ENCODE assay signal across 1 cellular context in genomic region chr15:49620658-49621326, GRCh38.
TF ChIP-seq lines count a peak whose summit lies in the region.

DTWD1 (plus strand) TSS chr15:49621048; CDS start chr15:49625168, 4,120 bp downstream.
FAM227B (minus strand) TSS chr15:49620818; CDS start chr15:49615171, 5,647 bp downstream.

TF ChIP-seq in GM12878, 131 proteins besides CTCF, POLR2A, EP300 and RAD21 (continued from another document and continues in another):
- peak; percentile 38; the same call in 1 of the 2 replicates for TF ChIP-seq MLLT1 (IDR thresholded peaks at IDR 0.05)
- peak; percentile 75 for TF ChIP-seq DPF2 (IDR thresholded peaks at IDR 0.05)
- TF ChIP-seq SMAD1 (IDR thresholded peaks at IDR 0.05; ENCODE audit: low read depth, partially characterized antibody) = no peak
- peak; percentile 90 for TF ChIP-seq MYC (IDR thresholded peaks at IDR 0.05; ENCODE audit: insufficient read depth, insufficient read length, insufficient replicate concordance, low read length, severe bottlenecking)
- peak; percentile 74 for TF ChIP-seq KLF5 (IDR thresholded peaks at IDR 0.05; ENCODE audit: partially characterized antibody)
- peak; percentile 89 for TF ChIP-seq PML (IDR thresholded peaks at IDR 0.05; ENCODE audit: low read length)
- peak; percentile 48 for TF ChIP-seq FOXM1 (IDR thresholded peaks at IDR 0.05; ENCODE audit: low read depth, low read length)
- TF ChIP-seq SUPT20H (IDR thresholded peaks at IDR 0.05; ENCODE audit: borderline replicate concordance, control insufficient read depth, low read depth, low read length) = no peak
- peak; percentile 93; the same call in 1 of the 2 replicates for TF ChIP-seq CHD1 (IDR thresholded peaks at IDR 0.05; ENCODE audit: low read depth, low read length)
- peak; percentile 93 for TF ChIP-seq POLR2AphosphoS5 (IDR thresholded peaks at IDR 0.05; ENCODE audit: low read length)
- TF ChIP-seq CBX3 (IDR thresholded peaks at IDR 0.05; ENCODE audit: borderline replicate concordance, low read depth) = no peak
- peak in 1 of 2 experiments; percentile 88; a peak in 2 of 4 replicates for TF ChIP-seq SRF (IDR thresholded peaks at IDR 0.05; ENCODE audit: low read depth in 2 of 2, low read length in 2 of 2)
- peak; percentile 68 for TF ChIP-seq MEF2B (IDR thresholded peaks at IDR 0.05; ENCODE audit: partially characterized antibody, poor library complexity, severe bottlenecking)
- no peak for TF ChIP-seq RAD51 (IDR thresholded peaks at IDR 0.05)
- 0 out of 2 replicates have a peak, but pooled peaks have one; percentile 9 for TF ChIP-seq ATF2 (IDR thresholded peaks at IDR 0.05; ENCODE audit: low read length)
- TF ChIP-seq ZNF622 (IDR thresholded peaks at IDR 0.05) = no peak
- peak; percentile 92 for TF ChIP-seq POU2F2 (IDR thresholded peaks at IDR 0.05; ENCODE audit: borderline replicate concordance, low read depth, low read length)
- peak; percentile 67 for TF ChIP-seq SREBF1 (IDR thresholded peaks at IDR 0.05; ENCODE audit: low read length)
- TF ChIP-seq SPI1 (IDR thresholded peaks at IDR 0.05; ENCODE audit: borderline replicate concordance, insufficient read depth, low read depth, low read length) = peak; percentile 50; the same call in 1 of the 2 replicates
- peak; percentile 61; the same call in 1 of the 2 replicates for TF ChIP-seq MEF2A (IDR thresholded peaks at IDR 0.05; ENCODE audit: insufficient read depth, low read depth, low read length)
- TF ChIP-seq SIN3A (IDR thresholded peaks at IDR 0.05; ENCODE audit: low read depth, low read length) = peak; percentile 96
- TF ChIP-seq BRCA1 (IDR thresholded peaks at IDR 0.05; ENCODE audit: low read depth, low read length) = no peak; the same call in 1 of the 2 replicates
- TF ChIP-seq ZSCAN29 (IDR thresholded peaks at IDR 0.05) = peak; percentile 66; the same call in 1 of the 2 replicates
- TF ChIP-seq GABPA (IDR thresholded peaks at IDR 0.05; ENCODE audit: low read depth) = peak; percentile 87
- peak; percentile 55 for TF ChIP-seq USF1 (IDR thresholded peaks at IDR 0.05; ENCODE audit: borderline replicate concordance, extremely low read length, insufficient read depth, low read depth, low read length)
- TF ChIP-seq TBL1XR1 (IDR thresholded peaks at IDR 0.05; ENCODE audit: low read depth, low read length) = peak; percentile 74
- TF ChIP-seq YY1 (IDR thresholded peaks at IDR 0.05; ENCODE audit: low read depth, low read length) = peak; percentile 90
- no peak for TF ChIP-seq SKIL (IDR thresholded peaks at IDR 0.05; ENCODE audit: low read depth, poor library complexity, severe bottlenecking)
- TF ChIP-seq SP1 (IDR thresholded peaks at IDR 0.05; ENCODE audit: low read depth, low read length) = peak; percentile 86
- TF ChIP-seq RBBP5 (conservative IDR thresholded peaks at IDR 0.05) = peak; percentile 74; the same call in 1 of the 2 replicates
- peak; percentile 84 for TF ChIP-seq RFX5 (IDR thresholded peaks at IDR 0.05; ENCODE audit: low read depth, low read length)
- TF ChIP-seq NFXL1 (IDR thresholded peaks at IDR 0.05; ENCODE audit: borderline replicate concordance) = no peak
- 0 out of 2 replicates have a peak, but pooled peaks have one; percentile 70 for TF ChIP-seq WRNIP1 (IDR thresholded peaks at IDR 0.05; ENCODE audit: borderline replicate concordance, low read depth, low read length)
- peak; percentile 56 for TF ChIP-seq SIX5 (IDR thresholded peaks at IDR 0.05; ENCODE audit: low read depth, low read length, severe bottlenecking)
- peak; percentile 81 for TF ChIP-seq ZNF687 (IDR thresholded peaks at IDR 0.05)
- no peak for TF ChIP-seq HDAC2 (IDR thresholded peaks at IDR 0.05)
- no peak for TF ChIP-seq CHD4 (IDR thresholded peaks at IDR 0.05)
- TF ChIP-seq BHLHE40 (IDR thresholded peaks at IDR 0.05; ENCODE audit: borderline replicate concordance in 1 of 2, low read depth in 2 of 2, low read length in 1 of 2) = peak; percentile 73 to 89; a peak in 3 of 4 replicates
- peak; percentile 83 for TF ChIP-seq NKRF (conservative IDR thresholded peaks at IDR 0.05)
- peak; percentile 79; the same call in 1 of the 2 replicates for TF ChIP-seq TCF3 (IDR thresholded peaks at IDR 0.05; ENCODE audit: borderline replicate concordance, insufficient read depth, low read depth, low read length)
- peak; percentile 75 for TF ChIP-seq CREB1 (IDR thresholded peaks at IDR 0.05; ENCODE audit: low read depth)
- TF ChIP-seq ZNF384 (IDR thresholded peaks at IDR 0.05; ENCODE audit: borderline replicate concordance, low read depth, low read length) = no peak
- peak; percentile 67 for TF ChIP-seq SMAD5 (IDR thresholded peaks at IDR 0.05; ENCODE audit: low read depth)
- TF ChIP-seq CEBPB (IDR thresholded peaks at IDR 0.05; ENCODE audit: borderline replicate concordance in 1 of 2, low read depth in 2 of 2, low read length in 2 of 2) = peak in 1 of 2 experiments; percentile 66; a peak in 1 of 4 replicates
- TF ChIP-seq ATF3 (IDR thresholded peaks at IDR 0.05; ENCODE audit: borderline replicate concordance, extremely low read depth, low read depth, low read length) = no peak
- TF ChIP-seq NFYA (IDR thresholded peaks at IDR 0.05; ENCODE audit: borderline replicate concordance, low read depth, low read length) = no peak
- TF ChIP-seq ZBTB40 (IDR thresholded peaks at IDR 0.05; ENCODE audit: borderline replicate concordance) = peak; percentile 96
- peak; percentile 21; the same call in 1 of the 2 replicates for TF ChIP-seq SMC3 (IDR thresholded peaks at IDR 0.05; ENCODE audit: borderline replicate concordance, low read length)
- peak; percentile 65 for TF ChIP-seq PAX5 (IDR thresholded peaks at IDR 0.05; ENCODE audit: borderline replicate concordance, low read depth, low read length)
- peak; percentile 98 for TF ChIP-seq LARP7 (IDR thresholded peaks at IDR 0.05)
